Comparison of ENCODE assay signal across 1 cellular context in the genomic region with DNA sequence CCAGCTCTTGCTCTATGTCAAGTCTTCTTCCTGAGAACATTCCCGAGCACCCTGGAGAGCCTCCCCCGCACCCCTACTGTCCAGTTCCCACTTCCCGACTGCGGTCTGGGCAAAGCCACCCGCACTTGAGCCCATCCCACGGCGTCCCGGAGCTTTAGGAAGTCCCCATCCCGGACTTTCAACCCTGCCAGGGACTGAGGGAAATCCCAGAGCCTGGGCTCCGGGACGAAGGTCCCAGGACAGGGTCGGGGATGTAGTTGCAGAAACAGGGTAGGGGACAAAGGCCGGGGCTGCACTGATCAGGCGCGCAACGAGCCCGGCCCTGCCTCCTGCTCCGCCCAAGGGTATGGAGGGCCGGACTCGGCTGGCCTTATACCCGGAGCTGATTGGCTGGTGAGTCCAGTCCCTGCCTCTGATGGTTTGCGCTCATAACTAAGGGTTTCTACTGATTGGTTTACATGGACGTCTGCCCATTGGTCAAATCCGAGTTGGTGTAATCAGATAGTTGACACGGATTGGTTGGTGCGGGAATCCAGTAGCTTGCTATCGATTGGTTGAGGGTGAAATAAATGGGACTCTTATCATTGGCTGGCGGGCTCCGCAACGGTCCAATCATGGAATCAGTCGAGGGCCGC.
A peak's percentile ranks its signal among the peaks of the same experiment; 100 is the strongest.
TF ChIP-seq lines count a peak whose summit lies in the region.

No MANE protein-coding gene starts in this region.

TF ChIP-seq in HepG2, 621 proteins besides CTCF, POLR2A, EP300 and RAD21 (continued from another document and continues in another):
- TF ChIP-seq ARID3A (IDR thresholded peaks at IDR 0.05; ENCODE audit: low read depth, low read length): peak; percentile 79; the same call in 1 of the 2 replicates
- no peak for TF ChIP-seq ATAD3A (CRISPR knock-in tag; IDR thresholded peaks at IDR 0.05)
- peak; percentile 35; the same call in 1 of the 2 replicates for TF ChIP-seq ZNF556 (CRISPR knock-in tag; IDR thresholded peaks at IDR 0.05; ENCODE audit: borderline replicate concordance)
- TF ChIP-seq HOXA7 (CRISPR knock-in tag; IDR thresholded peaks at IDR 0.05): no peak
- TF ChIP-seq ZNF709 (CRISPR knock-in tag; IDR thresholded peaks at IDR 0.05): peak; percentile 70; the same call in 1 of the 2 replicates
- TF ChIP-seq ETV5 (CRISPR knock-in tag; IDR thresholded peaks at IDR 0.05; ENCODE audit: borderline replicate concordance): peak; percentile 48; the same call in 1 of the 2 replicates
- TF ChIP-seq KDM1A (CRISPR knock-in tag; IDR thresholded peaks at IDR 0.05): no peak
- TF ChIP-seq PRDM10 (CRISPR knock-in tag; IDR thresholded peaks at IDR 0.05; ENCODE audit: low read depth): peak; percentile 79
- no peak for TF ChIP-seq ZNF790 (CRISPR knock-in tag; IDR thresholded peaks at IDR 0.05; ENCODE audit: borderline replicate concordance)
- 0 out of 2 replicates have a peak, but pooled peaks have one; percentile 20 for TF ChIP-seq JUND (CRISPR knock-in tag; IDR thresholded peaks at IDR 0.05)
- TF ChIP-seq, protein P1, sequence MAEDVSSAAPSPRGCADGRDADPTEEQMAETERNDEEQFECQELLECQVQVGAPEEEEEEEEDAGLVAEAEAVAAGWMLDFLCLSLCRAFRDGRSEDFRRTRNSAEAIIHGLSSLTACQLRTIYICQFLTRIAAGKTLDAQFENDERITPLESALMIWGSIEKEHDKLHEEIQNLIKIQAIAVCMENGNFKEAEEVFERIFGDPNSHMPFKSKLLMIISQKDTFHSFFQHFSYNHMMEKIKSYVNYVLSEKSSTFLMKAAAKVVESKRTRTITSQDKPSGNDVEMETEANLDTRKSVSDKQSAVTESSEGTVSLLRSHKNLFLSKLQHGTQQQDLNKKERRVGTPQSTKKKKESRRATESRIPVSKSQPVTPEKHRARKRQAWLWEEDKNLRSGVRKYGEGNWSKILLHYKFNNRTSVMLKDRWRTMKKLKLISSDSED (CRISPR knock-in tag; IDR thresholded peaks at IDR 0.05): no peak
- no peak for TF ChIP-seq ZNF333 (CRISPR knock-in tag; IDR thresholded peaks at IDR 0.05; ENCODE audit: borderline replicate concordance)
- peak; percentile 56; the same call in 1 of the 2 replicates for TF ChIP-seq HMG20B (CRISPR knock-in tag; conservative IDR thresholded peaks at IDR 0.05)
- no peak for TF ChIP-seq ZNF329 (CRISPR knock-in tag; IDR thresholded peaks at IDR 0.05; ENCODE audit: low read depth)
- TF ChIP-seq MED13 (CRISPR knock-in tag; IDR thresholded peaks at IDR 0.05): peak; percentile 22; the same call in 1 of the 2 replicates
- TF ChIP-seq, protein P2, sequence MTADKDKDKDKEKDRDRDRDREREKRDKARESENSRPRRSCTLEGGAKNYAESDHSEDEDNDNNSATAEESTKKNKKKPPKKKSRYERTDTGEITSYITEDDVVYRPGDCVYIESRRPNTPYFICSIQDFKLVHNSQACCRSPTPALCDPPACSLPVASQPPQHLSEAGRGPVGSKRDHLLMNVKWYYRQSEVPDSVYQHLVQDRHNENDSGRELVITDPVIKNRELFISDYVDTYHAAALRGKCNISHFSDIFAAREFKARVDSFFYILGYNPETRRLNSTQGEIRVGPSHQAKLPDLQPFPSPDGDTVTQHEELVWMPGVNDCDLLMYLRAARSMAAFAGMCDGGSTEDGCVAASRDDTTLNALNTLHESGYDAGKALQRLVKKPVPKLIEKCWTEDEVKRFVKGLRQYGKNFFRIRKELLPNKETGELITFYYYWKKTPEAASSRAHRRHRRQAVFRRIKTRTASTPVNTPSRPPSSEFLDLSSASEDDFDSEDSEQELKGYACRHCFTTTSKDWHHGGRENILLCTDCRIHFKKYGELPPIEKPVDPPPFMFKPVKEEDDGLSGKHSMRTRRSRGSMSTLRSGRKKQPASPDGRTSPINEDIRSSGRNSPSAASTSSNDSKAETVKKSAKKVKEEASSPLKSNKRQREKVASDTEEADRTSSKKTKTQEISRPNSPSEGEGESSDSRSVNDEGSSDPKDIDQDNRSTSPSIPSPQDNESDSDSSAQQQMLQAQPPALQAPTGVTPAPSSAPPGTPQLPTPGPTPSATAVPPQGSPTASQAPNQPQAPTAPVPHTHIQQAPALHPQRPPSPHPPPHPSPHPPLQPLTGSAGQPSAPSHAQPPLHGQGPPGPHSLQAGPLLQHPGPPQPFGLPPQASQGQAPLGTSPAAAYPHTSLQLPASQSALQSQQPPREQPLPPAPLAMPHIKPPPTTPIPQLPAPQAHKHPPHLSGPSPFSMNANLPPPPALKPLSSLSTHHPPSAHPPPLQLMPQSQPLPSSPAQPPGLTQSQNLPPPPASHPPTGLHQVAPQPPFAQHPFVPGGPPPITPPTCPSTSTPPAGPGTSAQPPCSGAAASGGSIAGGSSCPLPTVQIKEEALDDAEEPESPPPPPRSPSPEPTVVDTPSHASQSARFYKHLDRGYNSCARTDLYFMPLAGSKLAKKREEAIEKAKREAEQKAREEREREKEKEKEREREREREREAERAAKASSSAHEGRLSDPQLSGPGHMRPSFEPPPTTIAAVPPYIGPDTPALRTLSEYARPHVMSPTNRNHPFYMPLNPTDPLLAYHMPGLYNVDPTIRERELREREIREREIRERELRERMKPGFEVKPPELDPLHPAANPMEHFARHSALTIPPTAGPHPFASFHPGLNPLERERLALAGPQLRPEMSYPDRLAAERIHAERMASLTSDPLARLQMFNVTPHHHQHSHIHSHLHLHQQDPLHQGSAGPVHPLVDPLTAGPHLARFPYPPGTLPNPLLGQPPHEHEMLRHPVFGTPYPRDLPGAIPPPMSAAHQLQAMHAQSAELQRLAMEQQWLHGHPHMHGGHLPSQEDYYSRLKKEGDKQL (CRISPR knock-in tag; IDR thresholded peaks at IDR 0.05; ENCODE audit: low read depth): no peak
- peak; percentile 92; the same call in 1 of the 2 replicates for TF ChIP-seq ZSCAN31 (CRISPR knock-in tag; IDR thresholded peaks at IDR 0.05; ENCODE audit: low read depth)
- TF ChIP-seq ZFP90 (CRISPR knock-in tag; IDR thresholded peaks at IDR 0.05; ENCODE audit: borderline replicate concordance): 0 out of 2 replicates have a peak, but pooled peaks have one; percentile 11
- TF ChIP-seq RCOR2 (CRISPR knock-in tag; IDR thresholded peaks at IDR 0.05): no peak
- no peak for TF ChIP-seq GATAD1 (CRISPR knock-in tag; IDR thresholded peaks at IDR 0.05)
- no peak for TF ChIP-seq RFX1 (IDR thresholded peaks at IDR 0.05)
- TF ChIP-seq PITX1 (CRISPR knock-in tag; IDR thresholded peaks at IDR 0.05): peak; percentile 66
- TF ChIP-seq NFE2L1 (CRISPR knock-in tag; IDR thresholded peaks at IDR 0.05; ENCODE audit: borderline replicate concordance): no peak
- TF ChIP-seq ZFP82 (CRISPR knock-in tag; IDR thresholded peaks at IDR 0.05; ENCODE audit: borderline replicate concordance): peak; percentile 50; the same call in 1 of the 2 replicates
- TF ChIP-seq TBP (CRISPR knock-in tag; IDR thresholded peaks at IDR 0.05): no peak
- peak; percentile 71; the same call in 1 of the 2 replicates for TF ChIP-seq ZMYM2 (CRISPR knock-in tag; IDR thresholded peaks at IDR 0.05)
- TF ChIP-seq, protein P3, sequence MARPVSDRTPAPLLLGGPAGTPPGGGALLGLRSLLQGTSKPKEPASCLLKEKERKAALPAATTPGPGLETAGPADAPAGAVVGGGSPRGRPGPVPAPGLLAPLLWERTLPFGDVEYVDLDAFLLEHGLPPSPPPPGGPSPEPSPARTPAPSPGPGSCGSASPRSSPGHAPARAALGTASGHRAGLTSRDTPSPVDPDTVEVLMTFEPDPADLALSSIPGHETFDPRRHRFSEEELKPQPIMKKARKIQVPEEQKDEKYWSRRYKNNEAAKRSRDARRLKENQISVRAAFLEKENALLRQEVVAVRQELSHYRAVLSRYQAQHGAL (CRISPR knock-in tag; IDR thresholded peaks at IDR 0.05; ENCODE audit: not compliant biosample characterization): no peak
- peak; percentile 83 for TF ChIP-seq DR1 (CRISPR knock-in tag; IDR thresholded peaks at IDR 0.05)
- peak; percentile 45 for TF ChIP-seq RBM39 (IDR thresholded peaks at IDR 0.05; ENCODE audit: low read depth, low read length, poor library complexity, severe bottlenecking)
- TF ChIP-seq NBN (conservative IDR thresholded peaks at IDR 0.05): no peak
- TF ChIP-seq, protein P4, sequence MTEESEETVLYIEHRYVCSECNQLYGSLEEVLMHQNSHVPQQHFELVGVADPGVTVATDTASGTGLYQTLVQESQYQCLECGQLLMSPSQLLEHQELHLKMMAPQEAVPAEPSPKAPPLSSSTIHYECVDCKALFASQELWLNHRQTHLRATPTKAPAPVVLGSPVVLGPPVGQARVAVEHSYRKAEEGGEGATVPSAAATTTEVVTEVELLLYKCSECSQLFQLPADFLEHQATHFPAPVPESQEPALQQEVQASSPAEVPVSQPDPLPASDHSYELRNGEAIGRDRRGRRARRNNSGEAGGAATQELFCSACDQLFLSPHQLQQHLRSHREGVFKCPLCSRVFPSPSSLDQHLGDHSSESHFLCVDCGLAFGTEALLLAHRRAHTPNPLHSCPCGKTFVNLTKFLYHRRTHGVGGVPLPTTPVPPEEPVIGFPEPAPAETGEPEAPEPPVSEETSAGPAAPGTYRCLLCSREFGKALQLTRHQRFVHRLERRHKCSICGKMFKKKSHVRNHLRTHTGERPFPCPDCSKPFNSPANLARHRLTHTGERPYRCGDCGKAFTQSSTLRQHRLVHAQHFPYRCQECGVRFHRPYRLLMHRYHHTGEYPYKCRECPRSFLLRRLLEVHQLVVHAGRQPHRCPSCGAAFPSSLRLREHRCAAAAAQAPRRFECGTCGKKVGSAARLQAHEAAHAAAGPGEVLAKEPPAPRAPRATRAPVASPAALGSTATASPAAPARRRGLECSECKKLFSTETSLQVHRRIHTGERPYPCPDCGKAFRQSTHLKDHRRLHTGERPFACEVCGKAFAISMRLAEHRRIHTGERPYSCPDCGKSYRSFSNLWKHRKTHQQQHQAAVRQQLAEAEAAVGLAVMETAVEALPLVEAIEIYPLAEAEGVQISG (CRISPR knock-in tag; IDR thresholded peaks at IDR 0.05): peak; percentile 40
- TF ChIP-seq, protein P5, sequence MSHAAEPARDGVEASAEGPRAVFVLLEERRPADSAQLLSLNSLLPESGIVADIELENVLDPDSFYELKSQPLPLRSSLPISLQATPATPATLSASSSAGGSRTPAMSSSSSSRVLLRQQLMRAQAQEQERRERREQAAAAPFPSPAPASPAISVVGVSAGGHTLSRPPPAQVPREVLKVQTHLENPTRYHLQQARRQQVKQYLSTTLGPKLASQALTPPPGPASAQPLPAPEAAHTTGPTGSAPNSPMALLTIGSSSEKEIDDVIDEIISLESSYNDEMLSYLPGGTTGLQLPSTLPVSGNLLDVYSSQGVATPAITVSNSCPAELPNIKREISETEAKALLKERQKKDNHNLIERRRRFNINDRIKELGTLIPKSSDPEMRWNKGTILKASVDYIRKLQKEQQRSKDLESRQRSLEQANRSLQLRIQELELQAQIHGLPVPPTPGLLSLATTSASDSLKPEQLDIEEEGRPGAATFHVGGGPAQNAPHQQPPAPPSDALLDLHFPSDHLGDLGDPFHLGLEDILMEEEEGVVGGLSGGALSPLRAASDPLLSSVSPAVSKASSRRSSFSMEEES (CRISPR knock-in tag; IDR thresholded peaks at IDR 0.05): no peak
- peak; percentile 73 for TF ChIP-seq RBFOX2 (IDR thresholded peaks at IDR 0.05; ENCODE audit: low read depth, low read length)
- TF ChIP-seq ZNF607 (CRISPR knock-in tag; IDR thresholded peaks at IDR 0.05; ENCODE audit: borderline replicate concordance): no peak
- TF ChIP-seq, protein P6, sequence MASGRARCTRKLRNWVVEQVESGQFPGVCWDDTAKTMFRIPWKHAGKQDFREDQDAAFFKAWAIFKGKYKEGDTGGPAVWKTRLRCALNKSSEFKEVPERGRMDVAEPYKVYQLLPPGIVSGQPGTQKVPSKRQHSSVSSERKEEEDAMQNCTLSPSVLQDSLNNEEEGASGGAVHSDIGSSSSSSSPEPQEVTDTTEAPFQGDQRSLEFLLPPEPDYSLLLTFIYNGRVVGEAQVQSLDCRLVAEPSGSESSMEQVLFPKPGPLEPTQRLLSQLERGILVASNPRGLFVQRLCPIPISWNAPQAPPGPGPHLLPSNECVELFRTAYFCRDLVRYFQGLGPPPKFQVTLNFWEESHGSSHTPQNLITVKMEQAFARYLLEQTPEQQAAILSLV (CRISPR knock-in tag; IDR thresholded peaks at IDR 0.05; ENCODE audit: borderline replicate concordance): no peak
- TF ChIP-seq TOPORS (CRISPR knock-in tag; IDR thresholded peaks at IDR 0.05): no peak
- TF ChIP-seq ZNF597 (CRISPR knock-in tag; IDR thresholded peaks at IDR 0.05): no peak
